1 cellular context compared by ENCODE assay signal in the genomic region with DNA sequence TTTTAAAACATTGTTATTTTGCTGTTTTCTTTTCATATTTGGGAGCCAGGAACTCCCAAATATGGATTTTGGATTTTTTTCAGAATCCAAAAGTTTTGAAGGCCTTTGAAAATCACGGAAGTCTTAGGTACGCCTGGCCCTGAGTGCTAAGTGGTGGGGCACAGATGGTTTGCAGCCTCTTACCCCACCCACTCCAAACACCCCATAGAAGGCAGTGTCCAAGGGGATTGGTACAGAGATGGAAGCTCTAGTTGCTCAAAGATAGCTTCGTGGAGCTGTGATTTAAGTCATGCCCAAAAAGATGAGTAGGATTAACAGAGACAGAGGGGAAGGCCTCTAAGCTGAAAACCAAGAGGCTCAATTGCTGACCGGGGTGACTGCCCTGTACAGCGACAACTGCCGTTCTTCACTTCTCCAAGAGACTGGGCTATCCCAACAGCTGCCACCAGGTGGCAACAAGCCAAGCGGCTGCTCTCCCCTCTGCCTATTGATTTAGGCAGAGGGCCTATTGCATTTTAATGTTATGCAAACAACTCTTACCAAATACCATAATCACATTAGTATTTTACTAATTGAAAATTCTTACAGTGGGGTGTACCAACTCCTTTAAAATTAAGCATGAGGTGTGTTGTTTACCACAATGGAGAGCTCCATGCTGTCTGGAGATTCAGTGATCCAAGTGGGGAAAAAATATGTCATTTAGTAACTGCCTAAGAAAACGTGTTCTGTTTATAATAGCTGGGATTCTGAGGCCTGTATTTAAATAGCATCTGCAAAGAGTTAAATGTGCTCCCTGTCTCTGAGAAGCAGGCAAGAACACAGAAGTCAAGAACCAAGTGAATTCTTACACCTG.
TF ChIP-seq lines count a peak whose summit lies in the region.

No MANE protein-coding gene starts in this region.

TF ChIP-seq in IMR-90, 13 proteins besides CTCF, POLR2A, EP300 and RAD21 (continued from another document):
- no peak for TF ChIP-seq NFE2L2 (IDR thresholded peaks at IDR 0.05; ENCODE audit: low read depth, low read length)
- no peak for TF ChIP-seq RCOR1 (IDR thresholded peaks at IDR 0.05; ENCODE audit: insufficient replicate concordance, low read length)
- 0 out of 2 replicates have a peak, but pooled peaks have one; percentile 7 for TF ChIP-seq CEBPB (IDR thresholded peaks at IDR 0.05; ENCODE audit: low read depth, low read length)
- no peak for TF ChIP-seq FOS (IDR thresholded peaks at IDR 0.05; ENCODE audit: low read depth, low read length)
- no peak for TF ChIP-seq USF2 (IDR thresholded peaks at IDR 0.05; ENCODE audit: low read depth, low read length)
- TF ChIP-seq, protein P1, sequence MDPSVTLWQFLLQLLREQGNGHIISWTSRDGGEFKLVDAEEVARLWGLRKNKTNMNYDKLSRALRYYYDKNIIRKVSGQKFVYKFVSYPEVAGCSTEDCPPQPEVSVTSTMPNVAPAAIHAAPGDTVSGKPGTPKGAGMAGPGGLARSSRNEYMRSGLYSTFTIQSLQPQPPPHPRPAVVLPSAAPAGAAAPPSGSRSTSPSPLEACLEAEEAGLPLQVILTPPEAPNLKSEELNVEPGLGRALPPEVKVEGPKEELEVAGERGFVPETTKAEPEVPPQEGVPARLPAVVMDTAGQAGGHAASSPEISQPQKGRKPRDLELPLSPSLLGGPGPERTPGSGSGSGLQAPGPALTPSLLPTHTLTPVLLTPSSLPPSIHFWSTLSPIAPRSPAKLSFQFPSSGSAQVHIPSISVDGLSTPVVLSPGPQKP (IDR thresholded peaks at IDR 0.05; ENCODE audit: borderline replicate concordance, low read depth, low read length): no peak
- TF ChIP-seq MXI1 (IDR thresholded peaks at IDR 0.05; ENCODE audit: borderline replicate concordance, low read depth, low read length): no peak
- TF ChIP-seq MAFK (IDR thresholded peaks at IDR 0.05; ENCODE audit: low read depth, low read length): no peak
- no peak for TF ChIP-seq CHD1 (IDR thresholded peaks at IDR 0.05; ENCODE audit: low read depth, low read length)
- TF ChIP-seq SMC3 (IDR thresholded peaks at IDR 0.05; ENCODE audit: low read depth, low read length): peak; percentile 93
TF ChIP-seq in IMR-90: peak in this region for 2.
